ENCODE assay signal across 22 cellular contexts in the genomic region with DNA sequence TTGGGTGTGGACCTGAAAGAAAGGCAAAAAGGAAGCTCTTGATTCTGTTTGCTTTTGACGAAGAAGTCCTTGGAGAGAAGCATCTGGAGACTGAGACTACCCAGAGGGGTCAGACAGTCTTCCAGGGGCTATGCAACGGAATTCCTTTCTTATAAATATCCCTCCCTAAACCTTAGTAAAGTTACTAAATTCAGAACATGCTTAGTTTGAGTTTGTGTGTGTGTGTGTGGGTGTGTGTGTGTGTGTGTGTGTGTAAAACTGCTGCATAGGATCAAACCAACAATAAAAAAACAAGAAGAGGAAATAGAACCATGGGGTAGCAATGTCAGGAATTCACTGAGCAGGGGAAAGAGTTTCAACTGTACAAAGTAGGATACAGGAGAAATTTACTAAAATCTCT. TPM values are rescaled to one million over a fixed set of nuclear protein-coding genes. Genes with fewer than 3 reads are reported as not detected.
DNase-seq lines count a peak whose midpoint lies in the region; ATAC-seq and TF ChIP-seq lines count a peak whose summit lies in the region.
"Had no signal": no experiment of that assay in that cellular context is flagged by ENCODE, and none has a peak within 500 bp of the region (broad histone marks: within the 10 kb centered on the region; RNA-seq: fewer than 3 reads in every experiment).

No MANE protein-coding gene starts in this region.

- DNase-seq in AG10803 (ENCODE audit: low read depth) = peak; percentile 38
- DNase-seq in SK-N-MC (ENCODE audit: low read depth, low spot score) = no peak
- DNase-seq in endothelial cell (ENCODE audit: low spot score) = no peak
- DNase-seq in nephron progenitor cell = no peak
- DNase-seq in HEK293T (ENCODE audit: extremely low spot score) = no peak
- DNase-seq in activated CD8-positive, alpha-beta T cell treated with anti-CD3 and anti-CD28 coated beads for 36 hours = no peak
- DNase-seq: activated B cell treated with CpG ODN at 0.5 μM for 24 hours; activated CD8-positive, alpha-beta T cell treated with anti-CD3 and anti-CD28 coated beads, Interleukin-2, amount 10 ng/mL, durations not matched to agents 7 days and 5 days; activated T-cell treated with anti-CD3 and anti-CD28 coated beads, Interleukin-2, amount 50 U/mL, for 72 hours; DND-41; endodermal cell; lower lobe of right lung; MM.1S; NCI-H187 treated with DMSO at 0.1 percent for 48 hours; right cardiac atrium; Right ventricle myocardium superior; stimulated activated CD4-positive, alpha-beta T cell treated with anti-CD3 and anti-CD28 coated beads, Interleukin-2, amount 100 ng/mL, for 48 hours had no signal

- H3K9ac ChIP-seq in SK-N-MC (ENCODE audit: insufficient read length) = no peak overlapping the region

- no peaks in the 10 kb centered on the region for H3K36me3 ChIP-seq in SK-N-MC (ENCODE audit: insufficient read depth, low read length)
- H3K36me3 ChIP-seq: lower lobe of right lung had no signal

- POLR2A ChIA-PET in HEK293T (lab: Yijun Ruan, JAX) = no interaction called here
- POLR2A ChIA-PET in activated CD8-positive, alpha-beta T cell treated with anti-CD3 and anti-CD28 coated beads for 36 hours (lab: Charles Lee) = no interaction called here

- peak overlapping the region; percentile 76 for H3K27ac Mint-ChIP-seq in endothelial cell (ENCODE audit: unreplicated experiment)
- peak overlapping the region; percentile 27 for H3K27ac Mint-ChIP-seq in nephron progenitor cell
- H3K27ac Mint-ChIP-seq in activated CD8-positive, alpha-beta T cell treated with anti-CD3 and anti-CD28 coated beads for 36 hours = no peak overlapping the region
- H3K27ac Mint-ChIP-seq: activated B cell treated with CpG ODN at 0.5 μM for 24 hours; activated CD8-positive, alpha-beta T cell treated with anti-CD3 and anti-CD28 coated beads, Interleukin-2, amount 10 ng/mL, durations not matched to agents 7 days and 5 days; activated T-cell treated with anti-CD3 and anti-CD28 coated beads, Interleukin-2, amount 50 U/mL, for 72 hours; endodermal cell; IgD-negative memory B cell; T-helper 1 cell treated with Interleukin-12 subunit alpha and Interleukin-12 subunit beta and Interleukin-4 antibody, amounts not matched to agents 30 μg/mL and 1 μg/mL, for 36 hours had no signal

- H3K4me3 Mint-ChIP-seq in endothelial cell (ENCODE audit: unreplicated experiment) (no peak overlapping the region), nephron progenitor cell (no peak overlapping the region)
- H3K4me3 Mint-ChIP-seq in activated CD8-positive, alpha-beta T cell treated with anti-CD3 and anti-CD28 coated beads for 36 hours = no peak overlapping the region
- H3K4me3 Mint-ChIP-seq: activated B cell treated with CpG ODN at 0.5 μM for 24 hours; activated CD8-positive, alpha-beta T cell treated with anti-CD3 and anti-CD28 coated beads, Interleukin-2, amount 10 ng/mL, durations not matched to agents 7 days and 5 days; activated T-cell treated with anti-CD3 and anti-CD28 coated beads, Interleukin-2, amount 50 U/mL, for 72 hours; central memory CD8-positive, alpha-beta T cell; endodermal cell; IgD-negative memory B cell; T-helper 1 cell treated with Interleukin-12 subunit alpha and Interleukin-12 subunit beta and Interleukin-4 antibody, amounts not matched to agents 30 μg/mL and 1 μg/mL, for 36 hours had no signal

- TF ChIP-seq CTCF in AG10803 (conservative IDR thresholded peaks at IDR 0.05; ENCODE audit: low read length) = no peak
- TF ChIP-seq CTCF in endothelial cell (IDR thresholded peaks at IDR 0.05; ENCODE audit: unreplicated experiment) = no peak
- TF ChIP-seq CTCF in nephron progenitor cell (IDR thresholded peaks at IDR 0.05) = no peak
- TF ChIP-seq CTCF in activated CD8-positive, alpha-beta T cell treated with anti-CD3 and anti-CD28 coated beads for 36 hours (IDR thresholded peaks at IDR 0.05) = no peak

- H3K4me3 ChIP-seq in AG10803 (ENCODE audit: low read length) (no peak overlapping the region), SK-N-MC (no peak overlapping the region)
- H3K4me3 ChIP-seq: lower lobe of right lung had no signal

- no peaks in the 10 kb centered on the region for H3K9me3 Mint-ChIP-seq in endothelial cell (ENCODE audit: unreplicated experiment)
- no peaks in the 10 kb centered on the region for H3K9me3 Mint-ChIP-seq in nephron progenitor cell
- no peaks in the 10 kb centered on the region for H3K9me3 Mint-ChIP-seq in activated CD8-positive, alpha-beta T cell treated with anti-CD3 and anti-CD28 coated beads for 36 hours
- H3K9me3 Mint-ChIP-seq: activated B cell treated with CpG ODN at 0.5 μM for 24 hours; activated T-cell treated with anti-CD3 and anti-CD28 coated beads, Interleukin-2, amount 50 U/mL, for 72 hours; central memory CD8-positive, alpha-beta T cell; endodermal cell; IgD-negative memory B cell; T-helper 1 cell treated with Interleukin-12 subunit alpha and Interleukin-12 subunit beta and Interleukin-4 antibody, amounts not matched to agents 30 μg/mL and 1 μg/mL, for 36 hours had no signal

- H3K9me3 ChIP-seq in SK-N-MC (ENCODE audit: low read depth, low read length) = no peaks in the 10 kb centered on the region
- H3K9me3 ChIP-seq: lower lobe of right lung had no signal

- intact Hi-C loops in activated CD8-positive, alpha-beta T cell treated with anti-CD3 and anti-CD28 coated beads for 36 hours (cut with micrococcal nuclease) = no loop called here

- CTCF ChIA-PET in HEK293T (lab: Yijun Ruan, JAX) = interaction anchor here (1.6 kb wide), 1 partner anchor 171 kb away, joined by 4 read pairs; no protein-coding TSS in a partner anchor
- CTCF ChIA-PET in activated CD8-positive, alpha-beta T cell treated with anti-CD3 and anti-CD28 coated beads for 36 hours (lab: Charles Lee) = interaction anchor here (1.2 kb wide), 1 partner anchor 171 kb away, joined by 6 read pairs; no protein-coding TSS in a partner anchor

- ATAC-seq in GM21381 (IDR thresholded peaks at IDR 0.05; ENCODE audit: unreplicated experiment) = no peak
- no peak for ATAC-seq in GM19351 (IDR thresholded peaks at IDR 0.05; ENCODE audit: unreplicated experiment)
- no peak for ATAC-seq in activated CD8-positive, alpha-beta T cell treated with anti-CD3 and anti-CD28 coated beads for 36 hours
- ATAC-seq: activated CD8-positive, alpha-beta T cell treated with anti-CD3 and anti-CD28 coated beads, Interleukin-2, amount 10 ng/mL, durations not matched to agents 7 days and 5 days; activated T-cell treated with anti-CD3 and anti-CD28 coated beads, Interleukin-2, amount 50 U/mL, for 72 hours; lower lobe of right lung had no signal

- H3K36me3 Mint-ChIP-seq in endothelial cell (ENCODE audit: low read depth, unreplicated experiment) (no peaks in the 10 kb centered on the region), nephron progenitor cell (ENCODE audit: low read depth) (no peaks in the 10 kb centered on the region)
- no peaks in the 10 kb centered on the region for H3K36me3 Mint-ChIP-seq in activated CD8-positive, alpha-beta T cell treated with anti-CD3 and anti-CD28 coated beads for 36 hours (ENCODE audit: low read depth)

- peaks cover 5% of the 10 kb centered on the region for H3K4me1 Mint-ChIP-seq in endothelial cell (ENCODE audit: unreplicated experiment)
- peaks cover 15% of the 10 kb centered on the region for H3K4me1 Mint-ChIP-seq in nephron progenitor cell
- H3K4me1 Mint-ChIP-seq in activated CD8-positive, alpha-beta T cell treated with anti-CD3 and anti-CD28 coated beads for 36 hours (ENCODE audit: low read depth) = no peaks in the 10 kb centered on the region
- H3K4me1 Mint-ChIP-seq: activated B cell treated with CpG ODN at 0.5 μM for 24 hours; central memory CD8-positive, alpha-beta T cell; IgD-negative memory B cell had no signal

- H3K27me3 Mint-ChIP-seq in endothelial cell (ENCODE audit: unreplicated experiment) (peaks cover 3% of the 10 kb centered on the region), nephron progenitor cell (ENCODE audit: low read depth, poor library complexity) (peaks cover 3% of the 10 kb centered on the region)
- H3K27me3 Mint-ChIP-seq in activated CD8-positive, alpha-beta T cell treated with anti-CD3 and anti-CD28 coated beads for 36 hours = no peaks in the 10 kb centered on the region
- H3K27me3 Mint-ChIP-seq: activated B cell treated with CpG ODN at 0.5 μM for 24 hours; central memory CD8-positive, alpha-beta T cell; IgD-negative memory B cell had no signal

- H3K27ac ChIP-seq in SK-N-MC = peak overlapping the region; percentile 61; the same call in 1 of the 2 replicates
- H3K27ac ChIP-seq: lower lobe of right lung had no signal

TF ChIP-seq in HEK293T, 16 proteins besides CTCF, POLR2A, EP300 and RAD21:
- no peak for TF ChIP-seq TARDBP (IDR thresholded peaks at IDR 0.05)
- TF ChIP-seq FOXK2 (IDR thresholded peaks at IDR 0.05) = no peak
- TF ChIP-seq ELF4 (IDR thresholded peaks at IDR 0.05) = no peak
TF ChIP-seq in HEK293T: peak in this region for 0.

RNA-seq across cellular contexts. Expression of a gene that starts 36.7 kb away (rescaled TPM):
- total RNA-seq in endothelial cell (ENCODE audit: unreplicated experiment) = 30.1 TPM
- total RNA-seq in activated CD8-positive, alpha-beta T cell treated with anti-CD3 and anti-CD28 coated beads for 36 hours = 10 to 100 TPM; 29.9 to 32.0 TPM

RNA-seq across cellular contexts. Expression of a gene that starts 40.8 kb away (rescaled TPM):
- 22.1 TPM for total RNA-seq in endothelial cell (ENCODE audit: unreplicated experiment)
- total RNA-seq in activated CD8-positive, alpha-beta T cell treated with anti-CD3 and anti-CD28 coated beads for 36 hours = 10 to 100 TPM; 10.7 to 11.1 TPM
